12 cellular contexts compared by ENCODE assay signal in genomic region chr4:4761128-4761991, GRCh38.
DNase-seq lines count a peak whose midpoint lies in the region; ATAC-seq and TF ChIP-seq lines count a peak whose summit lies in the region.
"Had no signal": no experiment of that assay in that cellular context is flagged by ENCODE, and none has a peak within 500 bp of the region (broad histone marks: within the 10 kb centered on the region; RNA-seq: fewer than 3 reads in every experiment).

No MANE protein-coding gene starts in this region.

- H3K4me3 ChIP-seq in cardiac muscle cell (no peak overlapping the region), heart left ventricle (no peak overlapping the region), NT2/D1 (ENCODE audit: insufficient read length, low read depth) (no peak overlapping the region), upper lobe of right lung (no peak overlapping the region)

- peaks cover 10% of the 10 kb centered on the region for H3K4me1 ChIP-seq in cardiac muscle cell (ENCODE audit: low read depth)
- no peaks in the 10 kb centered on the region for H3K4me1 ChIP-seq in heart left ventricle
- peaks cover 22% of the 10 kb centered on the region for H3K4me1 ChIP-seq in NT2/D1 (ENCODE audit: insufficient read depth, insufficient read length)
- no peaks in the 10 kb centered on the region for H3K4me1 ChIP-seq in upper lobe of right lung

- TF ChIP-seq CTCF in cardiac muscle cell (IDR thresholded peaks at IDR 0.05; ENCODE audit: low read depth, low read length) (peak; percentile 30), heart left ventricle (IDR thresholded peaks at IDR 0.05) (no peak), upper lobe of right lung (IDR thresholded peaks at IDR 0.05) (no peak)

- H3K9ac ChIP-seq in NT2/D1 (ENCODE audit: insufficient read length, low read depth) = peak overlapping the region; percentile 33

- no peak for ATAC-seq in heart left ventricle
- no peak for ATAC-seq in upper lobe of right lung
- ATAC-seq: activated T-cell treated with anti-CD3 and anti-CD28 coated beads, Interleukin-2, amount 50 U/mL, for 4 hours had no signal

- H3K27me3 ChIP-seq in cardiac muscle cell (no peaks in the 10 kb centered on the region), heart left ventricle (peaks cover 0 to 25% (median 0%) of the 10 kb centered on the region in 9 donors), NT2/D1 (ENCODE audit: insufficient read depth, insufficient read length) (peaks cover 47% of the 10 kb centered on the region), upper lobe of right lung (no peaks in the 10 kb centered on the region)

- no peak for TF ChIP-seq POLR2A in heart left ventricle (IDR thresholded peaks at IDR 0.05)

- no peaks in the 10 kb centered on the region for H3K36me3 ChIP-seq in cardiac muscle cell
- H3K36me3 ChIP-seq in heart left ventricle = no peaks in the 10 kb centered on the region
- H3K36me3 ChIP-seq in NT2/D1 (ENCODE audit: insufficient read depth, insufficient read length, low read length) = peaks cover 4% of the 10 kb centered on the region
- H3K36me3 ChIP-seq in upper lobe of right lung = no peaks in the 10 kb centered on the region

- no peak overlapping the region for H3K27ac ChIP-seq in cardiac muscle cell
- H3K27ac ChIP-seq in heart left ventricle = no peak overlapping the region
- no peak overlapping the region for H3K27ac ChIP-seq in upper lobe of right lung

- 66 to 71% (median 67%) methylated on average over 20 of the region's 20 CpGs for WGBS in heart left ventricle, 4 donors

- DNase-seq in cardiac muscle cell (ENCODE audit: low read depth in 1 of 2, low spot score in 1 of 2) (peak; percentile 5 to 26), heart left ventricle (no peak), NT2/D1 (ENCODE audit: low read depth, low spot score) (peak; percentile 57), globus pallidus (ENCODE audit: low spot score) (peak; percentile 79), upper lobe of right lung (peak; percentile 47), H4 (ENCODE audit: low spot score) (no peak), cortex of kidney (lab: John Stamatoyannopoulos, UW) (no peak), RPMI8226 (no peak)
- DNase-seq: activated T-cell treated with anti-CD3 and anti-CD28 coated beads, Interleukin-2, amount 50 U/mL, for 4 hours; CD4-positive, CD25-positive, alpha-beta regulatory T cell; NCI-H1436; stimulated activated naive CD4-positive, alpha-beta T cell treated with Interleukin-2 at 50 U/mL for 16 hours had no signal

- H3K9me3 ChIP-seq in cardiac muscle cell (ENCODE audit: low read depth) (no peaks in the 10 kb centered on the region), heart left ventricle (no peaks in the 10 kb centered on the region), NT2/D1 (ENCODE audit: insufficient read depth, low read length) (no peaks in the 10 kb centered on the region), upper lobe of right lung (no peaks in the 10 kb centered on the region)

- intact Hi-C loops in heart left ventricle (cut with DNase I) (no loop called here), upper lobe of right lung (cut with DNase I) (no loop called here)

Comparison
In these comparisons a context has a peak if more than half of its experiments do, and no peak if none do; other contexts are left out.
1. DNase-seq: peak in cardiac muscle cell (2 of 2), NT2/D1 (single experiment), globus pallidus (single experiment) and upper lobe of right lung (single experiment); none in heart left ventricle (0 of 5), H4 (single experiment), cortex of kidney (single experiment) and RPMI8226 (single experiment).